21 cellular contexts compared by ENCODE assay signal in the genomic region with DNA sequence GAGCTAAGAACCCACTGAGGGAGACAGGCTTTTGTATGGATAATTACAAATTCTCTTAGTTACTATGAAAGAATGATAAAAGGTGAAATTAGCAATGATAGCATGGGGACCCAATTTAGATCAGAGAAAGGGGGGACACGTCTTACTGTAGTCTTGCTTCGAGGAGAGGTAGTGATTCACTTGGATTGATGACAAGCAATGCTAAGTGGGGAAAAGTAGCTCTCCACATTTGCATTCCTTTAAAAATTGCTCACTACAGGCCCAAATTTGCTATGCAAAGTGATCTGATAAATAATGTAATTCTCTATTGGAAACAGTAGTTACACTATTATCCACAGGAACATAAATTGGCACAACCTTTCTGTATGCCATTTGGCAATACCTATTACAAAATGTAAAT. TPM values are rescaled to one million over a fixed set of nuclear protein-coding genes. Genes with fewer than 3 reads are reported as not detected.
A peak's percentile ranks its signal among the peaks of the same experiment; 100 is the strongest.
DNase-seq lines count a peak whose midpoint lies in the region; ATAC-seq and FAIRE-seq lines count a peak whose summit lies in the region.
"Had no signal": no experiment of that assay in that cellular context is flagged by ENCODE, and none has a peak within 500 bp of the region (broad histone marks: within the 10 kb centered on the region; RNA-seq: fewer than 3 reads in every experiment).

No MANE protein-coding gene starts in this region.

- FAIRE-seq in GM19239 (lab: Jason Lieb, UNC), result peak; percentile 28

- intact Hi-C loops in Right ventricle myocardium inferior (cut with DNase I), result no loop called here

- no peak for DNase-seq in activated naive CD4-positive, alpha-beta T cell treated with anti-CD3 and anti-CD28 coated beads, Interleukin-2, amount 50 U/mL, for 16 hours
- DNase-seq in GM19239 (ENCODE audit: insufficient read length, low spot score) (no peak), Right ventricle myocardium inferior (ENCODE audit: missing footprints) (no peak), MV-4-11 (lab: John Stamatoyannopoulos, UW) (no peak)
- no peak for DNase-seq in activated naive CD8-positive, alpha-beta T cell treated with anti-CD3 and anti-CD28 coated beads for 36 hours
- DNase-seq: Caco-2, GDM1, H7, KBM-7, NCI-H1105, NCI-H146, NCI-H2029 treated with DMSO at 0.1 percent for 48 hours, NCI-H226, NCI-H510A treated with DMSO at 0.1 percent for 48 hours, NCI-H748 treated with DMSO at 0.1 percent for 48 hours, SIG-M5, T-helper 1 cell had no signal

- H3K27ac Mint-ChIP-seq in activated naive CD4-positive, alpha-beta T cell treated with anti-CD3 and anti-CD28 coated beads, Interleukin-2, amount 50 U/mL, for 24 hours, result peak overlapping the region; percentile 70
- H3K27ac Mint-ChIP-seq in activated naive CD8-positive, alpha-beta T cell treated with anti-CD3 and anti-CD28 coated beads for 36 hours, result peak overlapping the region; percentile 58
- H3K27ac Mint-ChIP-seq: B cell, CD14-positive monocyte had no signal

- no peak for ATAC-seq in Right ventricle myocardium inferior
- ATAC-seq in GM21423 (IDR thresholded peaks at IDR 0.05; ENCODE audit: unreplicated experiment), result no peak

- peaks cover 16% of the 10 kb centered on the region for H3K4me1 Mint-ChIP-seq in activated naive CD4-positive, alpha-beta T cell treated with anti-CD3 and anti-CD28 coated beads, Interleukin-2, amount 50 U/mL, for 24 hours
- peaks cover 33% of the 10 kb centered on the region for H3K4me1 Mint-ChIP-seq in activated naive CD8-positive, alpha-beta T cell treated with anti-CD3 and anti-CD28 coated beads for 36 hours
- H3K4me1 Mint-ChIP-seq: CD14-positive monocyte had no signal

- H3K36me3 Mint-ChIP-seq in activated naive CD4-positive, alpha-beta T cell treated with anti-CD3 and anti-CD28 coated beads, Interleukin-2, amount 50 U/mL, for 24 hours, result peaks cover 1% of the 10 kb centered on the region
- H3K36me3 Mint-ChIP-seq in activated naive CD8-positive, alpha-beta T cell treated with anti-CD3 and anti-CD28 coated beads for 36 hours, result peaks cover 3% of the 10 kb centered on the region

- H3K9me3 Mint-ChIP-seq in activated naive CD4-positive, alpha-beta T cell treated with anti-CD3 and anti-CD28 coated beads, Interleukin-2, amount 50 U/mL, for 24 hours, result no peaks in the 10 kb centered on the region
- H3K9me3 Mint-ChIP-seq in activated naive CD8-positive, alpha-beta T cell treated with anti-CD3 and anti-CD28 coated beads for 36 hours, result no peaks in the 10 kb centered on the region
- H3K9me3 Mint-ChIP-seq: CD14-positive monocyte had no signal

- no peaks in the 10 kb centered on the region for H3K27me3 Mint-ChIP-seq in activated naive CD4-positive, alpha-beta T cell treated with anti-CD3 and anti-CD28 coated beads, Interleukin-2, amount 50 U/mL, for 24 hours
- H3K27me3 Mint-ChIP-seq in activated naive CD8-positive, alpha-beta T cell treated with anti-CD3 and anti-CD28 coated beads for 36 hours, result no peaks in the 10 kb centered on the region
- H3K27me3 Mint-ChIP-seq: B cell had no signal

- H3K4me3 Mint-ChIP-seq in activated naive CD4-positive, alpha-beta T cell treated with anti-CD3 and anti-CD28 coated beads, Interleukin-2, amount 50 U/mL, for 24 hours, result no peak overlapping the region
- no peak overlapping the region for H3K4me3 Mint-ChIP-seq in activated naive CD8-positive, alpha-beta T cell treated with anti-CD3 and anti-CD28 coated beads for 36 hours
- H3K4me3 Mint-ChIP-seq: B cell, CD14-positive monocyte had no signal

RNA-seq across cellular contexts. Expression of gene MAP3K15, which starts 42.5 kb away (rescaled TPM):
- 1 to 10 TPM; 1.1 to 1.5 TPM for total RNA-seq in activated naive CD8-positive, alpha-beta T cell treated with anti-CD3 and anti-CD28 coated beads for 36 hours
- total RNA-seq in Right ventricle myocardium inferior, result not detected
- total RNA-seq: B cell had no signal
